Comparison of ENCODE assay signal across 10 cellular contexts in the genomic region with DNA sequence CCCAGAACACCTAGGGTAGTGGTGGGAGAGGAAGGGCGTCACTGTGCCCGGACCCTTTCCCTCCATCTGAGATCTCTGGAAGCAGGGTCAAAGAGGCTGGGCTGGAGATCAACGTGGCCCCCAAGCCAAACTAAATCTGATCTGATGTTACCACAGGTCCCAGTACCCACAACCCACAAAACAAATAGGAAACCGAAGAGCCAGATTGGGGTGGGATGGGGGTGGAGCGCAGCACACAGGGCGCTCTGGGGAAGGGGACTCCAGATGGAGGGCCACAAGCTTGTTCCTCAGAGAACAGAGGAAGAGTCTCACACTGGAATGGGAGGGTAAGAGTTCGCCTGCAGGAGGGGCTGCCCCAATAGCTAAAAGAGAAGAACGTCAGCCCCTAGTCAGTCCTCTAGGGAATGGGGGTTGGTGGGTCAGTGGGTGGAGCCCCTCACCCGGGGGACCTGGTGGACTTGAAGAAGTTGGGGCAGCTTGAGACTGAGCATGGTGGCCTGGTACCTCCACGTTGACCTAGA. TPM values are rescaled to one million over a fixed set of nuclear protein-coding genes. Genes with fewer than 3 reads are reported as not detected.
A peak's percentile ranks its signal among the peaks of the same experiment; 100 is the strongest.
DNase-seq lines count a peak whose midpoint lies in the region; ATAC-seq and TF ChIP-seq lines count a peak whose summit lies in the region.
"Had no signal": no experiment of that assay in that cellular context is flagged by ENCODE, and none has a peak within 500 bp of the region (broad histone marks: within the 10 kb centered on the region; RNA-seq: fewer than 3 reads in every experiment).

No MANE protein-coding gene starts in this region.

- H3K4me1 ChIP-seq in BLaER1 treated with 17β-estradiol and CSF1 and Interleukin-3, amounts not matched to agents 10 nM and 100 nM = peaks cover 34 to 56% (median 46%) of the 10 kb centered on the region in 10 experiments
- H3K4me1 ChIP-seq in adrenal gland (replicated peaks in 1 of 2) = peaks cover 0 to 12% of the 10 kb centered on the region in 2 donors

- no peaks in the 10 kb centered on the region for H3K9me3 Mint-ChIP-seq in activated CD8-positive, alpha-beta memory T cell treated with anti-CD3 and anti-CD28 coated beads, Interleukin-2, amount 10 ng/mL, durations not matched to agents 7 days and 5 days (ENCODE audit: low read depth)
- H3K9me3 Mint-ChIP-seq: T-helper 1 cell treated with Interleukin-12 subunit alpha and Interleukin-12 subunit beta and Interleukin-4 antibody, amounts not matched to agents 30 μg/mL and 1 μg/mL, for 36 hours had no signal

- peak; percentile 2 for ATAC-seq in activated CD8-positive, alpha-beta memory T cell treated with anti-CD3 and anti-CD28 coated beads, Interleukin-2, amount 10 ng/mL, durations not matched to agents 7 days and 5 days
- ATAC-seq in GM21381 (IDR thresholded peaks at IDR 0.05; ENCODE audit: unreplicated experiment) = no peak

- DNase-seq in GM13976 (ENCODE audit: low spot score) (peak; percentile 52), adrenal gland (no peak), mucosa of gallbladder (ENCODE audit: low spot score) (no peak), SKM-1 treated with dmso at 0.1 percent for 144 hours (lab: John Stamatoyannopoulos, UW; ENCODE audit: unreplicated experiment) (no peak)
- no peak for DNase-seq in activated CD8-positive, alpha-beta memory T cell treated with anti-CD3 and anti-CD28 coated beads, Interleukin-2, amount 10 ng/mL, durations not matched to agents 7 days and 5 days
- DNase-seq: NCI-H524 treated with DMSO at 0.1 percent for 48 hours had no signal

- no peak for TF ChIP-seq POLR2A in adrenal gland (IDR thresholded peaks at IDR 0.05)

- peak overlapping the region in 2 of 11 experiments; percentile 12 to 24; a peak in 2 of 22 replicates for H3K27ac ChIP-seq in BLaER1 treated with 17β-estradiol and CSF1 and Interleukin-3, amounts not matched to agents 10 nM and 100 nM
- H3K27ac ChIP-seq in layer of hippocampus (ENCODE audit: low read depth, low read length) (peak overlapping the region; percentile 99), adrenal gland (peak overlapping the region in 1 of 5 donors; percentile 49)

- H3K4me1 Mint-ChIP-seq in activated CD8-positive, alpha-beta memory T cell treated with anti-CD3 and anti-CD28 coated beads, Interleukin-2, amount 10 ng/mL, durations not matched to agents 7 days and 5 days = peaks cover 26% of the 10 kb centered on the region

- H3K27me3 ChIP-seq in BLaER1 treated with 17β-estradiol and CSF1 and Interleukin-3, amounts not matched to agents 10 nM and 100 nM = peaks cover 16 to 29% (median 23%) of the 10 kb centered on the region in 11 experiments; a peak in 21 of 22 replicates
- peaks cover 2% of the 10 kb centered on the region for H3K27me3 ChIP-seq in layer of hippocampus (ENCODE audit: control insufficient read depth, insufficient read depth, low read length)
- H3K27me3 ChIP-seq in adrenal gland = no peaks in the 10 kb centered on the region

- no peaks in the 10 kb centered on the region for H3K27me3 Mint-ChIP-seq in activated CD8-positive, alpha-beta memory T cell treated with anti-CD3 and anti-CD28 coated beads, Interleukin-2, amount 10 ng/mL, durations not matched to agents 7 days and 5 days

- peaks cover 24 to 37% (median 27%) of the 10 kb centered on the region in 11 experiments for H3K36me3 ChIP-seq in BLaER1 treated with 17β-estradiol and CSF1 and Interleukin-3, amounts not matched to agents 10 nM and 100 nM
- peaks cover 0 to 21% of the 10 kb centered on the region in 2 donors for H3K36me3 ChIP-seq in adrenal gland (replicated peaks in 1 of 2)

- intact Hi-C loops in adrenal gland (cut with DNase I) = no loop called here

- peaks cover 3 to 98% (median 90%) of the 10 kb centered on the region in 11 experiments; a peak in 21 of 22 replicates for H4K20me1 ChIP-seq in BLaER1 treated with 17β-estradiol and CSF1 and Interleukin-3, amounts not matched to agents 10 nM and 100 nM

- no peak overlapping the region for H3K4me3 Mint-ChIP-seq in activated CD8-positive, alpha-beta memory T cell treated with anti-CD3 and anti-CD28 coated beads, Interleukin-2, amount 10 ng/mL, durations not matched to agents 7 days and 5 days

- H3K36me3 Mint-ChIP-seq in activated CD8-positive, alpha-beta memory T cell treated with anti-CD3 and anti-CD28 coated beads, Interleukin-2, amount 10 ng/mL, durations not matched to agents 7 days and 5 days = no peaks in the 10 kb centered on the region

- CTCF ChIA-PET in activated CD8-positive, alpha-beta memory T cell treated with anti-CD3 and anti-CD28 coated beads, Interleukin-2, amount 10 ng/mL, durations not matched to agents 7 days and 5 days (lab: Charles Lee) = interaction anchor here (0.9 to 3.6 kb wide), 6 partner anchors 14 to 180 kb away, joined by 3 to 22 read pairs (median 4); no protein-coding TSS in a partner anchor

- no peaks in the 10 kb centered on the region for H3K9me3 ChIP-seq in BLaER1 treated with 17β-estradiol and CSF1 and Interleukin-3, amounts not matched to agents 10 nM and 100 nM (replicated peaks in 1 of 11)
- no peaks in the 10 kb centered on the region for H3K9me3 ChIP-seq in adrenal gland (replicated peaks in 1 of 3)

- TF ChIP-seq CTCF in GM13976 (IDR thresholded peaks at IDR 0.05; ENCODE audit: borderline replicate concordance, control extremely low read depth, extremely low read depth, insufficient read depth, missing control alignments) (no peak), adrenal gland (IDR thresholded peaks at IDR 0.05) (no peak)

- WGBS in adrenal gland, 4 donors = 51 to 58% (median 51%) methylated on average over 10 of the region's 10 CpGs

- peak overlapping the region; percentile 90 to 100 (median 97) for H3K4me2 ChIP-seq in BLaER1 treated with 17β-estradiol and CSF1 and Interleukin-3, amounts not matched to agents 10 nM and 100 nM

- peak overlapping the region in 8 of 11 experiments; percentile 12 to 71 (median 48); a peak in 7 of 22 replicates for H3K9ac ChIP-seq in BLaER1 treated with 17β-estradiol and CSF1 and Interleukin-3, amounts not matched to agents 10 nM and 100 nM

- peak overlapping the region in 8 of 10 experiments; percentile 35 to 62 (median 49); a peak in 15 of 20 replicates for H3K4me3 ChIP-seq in BLaER1 treated with 17β-estradiol and CSF1 and Interleukin-3, amounts not matched to agents 10 nM and 100 nM
- H3K4me3 ChIP-seq in adrenal gland = no peak overlapping the region

- peak overlapping the region; percentile 32 for H3K27ac Mint-ChIP-seq in activated CD8-positive, alpha-beta memory T cell treated with anti-CD3 and anti-CD28 coated beads, Interleukin-2, amount 10 ng/mL, durations not matched to agents 7 days and 5 days
- H3K27ac Mint-ChIP-seq: T-helper 1 cell treated with Interleukin-12 subunit alpha and Interleukin-12 subunit beta and Interleukin-4 antibody, amounts not matched to agents 30 μg/mL and 1 μg/mL, for 36 hours had no signal

- in situ Hi-C loops in GM13976 (cut with MboI; ENCODE audit: low sequenced_read_pairs, unreplicated experiment) = no loop called here

RNA-seq across cellular contexts. Expression of a gene that starts 1.6 kb away (rescaled TPM):
- 1 to 10 TPM; 5.0 to 6.1 TPM for total RNA-seq in activated CD8-positive, alpha-beta memory T cell treated with anti-CD3 and anti-CD28 coated beads, Interleukin-2, amount 10 ng/mL, durations not matched to agents 7 days and 5 days
- total RNA-seq in adrenal gland (1 to 10 TPM in 5 of 8 donors, under 1 TPM in 1, not detected in 2; 0.91 to 3.0 (median 1.3) TPM), mucosa of gallbladder (7.6 TPM)
- 10 to 100 TPM in 1 of 3 donors, 1 to 10 TPM in 1, under 1 TPM in 1; 0.53 to 13.8 (median 5.4) TPM for polyA plus RNA-seq in adrenal gland

RNA-seq across cellular contexts. Expression of a gene that starts 4.3 kb away (rescaled TPM):
- 1 to 10 TPM in 1 of 2 experiments, under 1 TPM in 1; 0.93 to 1.0 TPM for total RNA-seq in activated CD8-positive, alpha-beta memory T cell treated with anti-CD3 and anti-CD28 coated beads, Interleukin-2, amount 10 ng/mL, durations not matched to agents 7 days and 5 days
- total RNA-seq in adrenal gland (1 to 10 TPM in 3 of 8 donors, under 1 TPM in 3, not detected in 2; 0.39 to 2.1 (median 0.85) TPM), mucosa of gallbladder (3.0 TPM)
- polyA plus RNA-seq in adrenal gland = 1 to 10 TPM in 2 of 3 donors, not detected in 1; 3.0 to 8.2 TPM

RNA-seq across cellular contexts. Expression of a gene that starts 33.5 kb away (rescaled TPM):
- 10 to 100 TPM; 62.8 to 72.5 TPM for total RNA-seq in activated CD8-positive, alpha-beta memory T cell treated with anti-CD3 and anti-CD28 coated beads, Interleukin-2, amount 10 ng/mL, durations not matched to agents 7 days and 5 days
- total RNA-seq in adrenal gland = 10 to 100 TPM; 47.6 to 90.2 (median 60.1) TPM
- polyA plus RNA-seq in adrenal gland = 100 to 1,000 TPM in 1 of 3 donors, 10 to 100 TPM in 2; 45.6 to 103 (median 78.2) TPM
- 43.4 TPM for total RNA-seq in mucosa of gallbladder

RNA-seq across cellular contexts. Expression of a gene that starts 36.3 kb away (rescaled TPM):
- total RNA-seq in activated CD8-positive, alpha-beta memory T cell treated with anti-CD3 and anti-CD28 coated beads, Interleukin-2, amount 10 ng/mL, durations not matched to agents 7 days and 5 days = 100 to 1,000 TPM in 1 of 2 experiments, 10 to 100 TPM in 1; 89.4 to 103 TPM
- total RNA-seq in adrenal gland (100 to 1,000 TPM in 3 of 8 donors, 10 to 100 TPM in 5; 71.9 to 110 (median 93.9) TPM), mucosa of gallbladder (107 TPM)
- 10 to 100 TPM; 25.5 to 60.7 (median 45.3) TPM for polyA plus RNA-seq in adrenal gland

RNA-seq across cellular contexts. Expression of a gene that starts 37.8 kb away (rescaled TPM):
- 10 to 100 TPM; 10.1 to 11.6 TPM for total RNA-seq in activated CD8-positive, alpha-beta memory T cell treated with anti-CD3 and anti-CD28 coated beads, Interleukin-2, amount 10 ng/mL, durations not matched to agents 7 days and 5 days
- 1 to 10 TPM; 1.0 to 6.3 (median 3.1) TPM for total RNA-seq in adrenal gland
- polyA plus RNA-seq in adrenal gland = 1 to 10 TPM; 1.7 to 6.1 (median 4.4) TPM
- 9.6 TPM for total RNA-seq in mucosa of gallbladder

Comparison
In these comparisons a context has a peak if more than half of its experiments do, and no peak if none do; other contexts are left out.
1. H3K4me3 ChIP-seq: peak in BLaER1 treated with 17β-estradiol and CSF1 and Interleukin-3, amounts not matched to agents 10 nM and 100 nM (8 of 10); none in adrenal gland (0 of 4).